In genomic region chr14:105167303-105168092, GRCh38 we compare ENCODE assay signal across 1 cellular context.
TF ChIP-seq lines count a peak whose summit lies in the region.

No MANE protein-coding gene starts in this region.

TF ChIP-seq in WTC11, 78 proteins besides CTCF, POLR2A, EP300 and RAD21 (continued from another document and continues in another):
- no peak for TF ChIP-seq ATF2 (CRISPR knock-in tag; IDR thresholded peaks at IDR 0.05; ENCODE audit: borderline replicate concordance, low read depth)
- peak; percentile 16; the same call in 1 of the 2 replicates for TF ChIP-seq CREM (CRISPR knock-in tag; IDR thresholded peaks at IDR 0.05)
- TF ChIP-seq E2F1 (CRISPR knock-in tag; IDR thresholded peaks at IDR 0.05) = no peak
- peak; percentile 78 for TF ChIP-seq FOXP1 (CRISPR knock-in tag; IDR thresholded peaks at IDR 0.05; ENCODE audit: borderline replicate concordance)
- TF ChIP-seq ATF1 (CRISPR knock-in tag; IDR thresholded peaks at IDR 0.05) = no peak
- no peak for TF ChIP-seq ATF3 (CRISPR knock-in tag; conservative IDR thresholded peaks at IDR 0.05)
- TF ChIP-seq MXD4 (CRISPR knock-in tag; IDR thresholded peaks at IDR 0.05; ENCODE audit: borderline replicate concordance) = no peak
- TF ChIP-seq ZNF263 (CRISPR knock-in tag; IDR thresholded peaks at IDR 0.05; ENCODE audit: low read depth) = no peak
- TF ChIP-seq MYBL2 (CRISPR knock-in tag; IDR thresholded peaks at IDR 0.05) = no peak
- no peak for TF ChIP-seq JAZF1 (CRISPR knock-in tag; IDR thresholded peaks at IDR 0.05)
- TF ChIP-seq AFF4 (CRISPR knock-in tag; IDR thresholded peaks at IDR 0.05; ENCODE audit: borderline replicate concordance) = no peak
- TF ChIP-seq ZNF512 (CRISPR knock-in tag; IDR thresholded peaks at IDR 0.05; ENCODE audit: borderline replicate concordance) = no peak
- TF ChIP-seq SMAD4 (CRISPR knock-in tag; IDR thresholded peaks at IDR 0.05) = no peak
- no peak for TF ChIP-seq RORB (CRISPR knock-in tag; IDR thresholded peaks at IDR 0.05)
- no peak for TF ChIP-seq MLX (CRISPR knock-in tag; IDR thresholded peaks at IDR 0.05)
- no peak for TF ChIP-seq TEAD1 (CRISPR knock-in tag; IDR thresholded peaks at IDR 0.05)
- 0 out of 2 replicates have a peak, but pooled peaks have one; percentile 6 for TF ChIP-seq SP1 (CRISPR knock-in tag; conservative IDR thresholded peaks at IDR 0.05)
- TF ChIP-seq ZNF219 (CRISPR knock-in tag; IDR thresholded peaks at IDR 0.05; ENCODE audit: borderline replicate concordance) = no peak
- TF ChIP-seq NR1H2 (CRISPR knock-in tag; IDR thresholded peaks at IDR 0.05) = no peak
- TF ChIP-seq STAT6 (CRISPR knock-in tag; conservative IDR thresholded peaks at IDR 0.05; ENCODE audit: low read depth) = no peak
- TF ChIP-seq ETV6 (CRISPR knock-in tag; IDR thresholded peaks at IDR 0.05) = no peak
- TF ChIP-seq NFATC4 (CRISPR knock-in tag; IDR thresholded peaks at IDR 0.05) = no peak
- no peak for TF ChIP-seq SOX15 (CRISPR knock-in tag; IDR thresholded peaks at IDR 0.05)
- no peak for TF ChIP-seq GTF2I (CRISPR knock-in tag; conservative IDR thresholded peaks at IDR 0.05)
- TF ChIP-seq GABPB1 (CRISPR knock-in tag; IDR thresholded peaks at IDR 0.05) = no peak
- TF ChIP-seq PREB (CRISPR knock-in tag; IDR thresholded peaks at IDR 0.05; ENCODE audit: borderline replicate concordance) = no peak
- no peak for TF ChIP-seq ZNF396 (CRISPR knock-in tag; IDR thresholded peaks at IDR 0.05; ENCODE audit: borderline replicate concordance)
- TF ChIP-seq RELA (CRISPR knock-in tag; IDR thresholded peaks at IDR 0.05; ENCODE audit: borderline replicate concordance) = no peak
- TF ChIP-seq ZSCAN18 (CRISPR knock-in tag; IDR thresholded peaks at IDR 0.05) = no peak
- TF ChIP-seq ZNF317 (CRISPR knock-in tag; IDR thresholded peaks at IDR 0.05; ENCODE audit: borderline replicate concordance, low read depth) = no peak
- 0 out of 2 replicates have a peak, but pooled peaks have one; percentile 38 for TF ChIP-seq ARID4B (CRISPR knock-in tag; IDR thresholded peaks at IDR 0.05; ENCODE audit: borderline replicate concordance)
- TF ChIP-seq OVOL2 (CRISPR knock-in tag; IDR thresholded peaks at IDR 0.05; ENCODE audit: borderline replicate concordance) = no peak
- no peak for TF ChIP-seq IRF2 (CRISPR knock-in tag; IDR thresholded peaks at IDR 0.05; ENCODE audit: borderline replicate concordance, low read depth)
- no peak for TF ChIP-seq CBFB (CRISPR knock-in tag; IDR thresholded peaks at IDR 0.05; ENCODE audit: low read depth)
- TF ChIP-seq AR (CRISPR knock-in tag; IDR thresholded peaks at IDR 0.05) = no peak
